ENCODE assay signal across 11 cellular contexts in genomic region chr20:5719861-5720401, GRCh38. TPM values are rescaled to one million over a fixed set of nuclear protein-coding genes. Genes with fewer than 3 reads are reported as not detected.
DNase-seq lines count a peak whose midpoint lies in the region; ATAC-seq and TF ChIP-seq lines count a peak whose summit lies in the region.
"Had no signal": no experiment of that assay in that cellular context is flagged by ENCODE, and none has a peak within 500 bp of the region (broad histone marks: within the 10 kb centered on the region; RNA-seq: fewer than 3 reads in every experiment).

No MANE protein-coding gene starts in this region.

- peak; percentile 64 for ATAC-seq in SK-N-SH treated with all-trans-retinoic acid at 6 μM for 48 hours
- no peak for ATAC-seq in GM18861 (IDR thresholded peaks at IDR 0.05; ENCODE audit: unreplicated experiment)
- ATAC-seq: GM23338 had no signal

- peak; percentile 89 for DNase-seq in DMS53 treated with DMSO at 0.1 percent for 48 hours (lab: John Stamatoyannopoulos, UW; ENCODE audit: unreplicated experiment)
- peak; percentile 94 for DNase-seq in HT1080 (ENCODE audit: low read depth)
- DNase-seq in fibroblast of pulmonary artery (ENCODE audit: low read depth), result peak; percentile 65
- no peak for DNase-seq in hepatic stellate cell (ENCODE audit: low spot score)
- no peak for DNase-seq in NCI-H524 (lab: John Stamatoyannopoulos, UW)
- DNase-seq: activated CD4-positive, alpha-beta T cell treated with anti-CD3 and anti-CD28 coated beads, Interleukin-2, amount 50 U/mL, for 4 hours; NCI-H1105; retina had no signal

- H3K4me3 ChIP-seq in fibroblast of pulmonary artery (replicated peaks; ENCODE audit: low read depth, low read length), result no peak overlapping the region
- H3K4me3 ChIP-seq: GM23338 had no signal

- TF ChIP-seq CTCF in fibroblast of pulmonary artery (IDR thresholded peaks at IDR 0.05; ENCODE audit: low read length, missing control alignments), result no peak

TF ChIP-seq in SK-N-SH treated with all-trans-retinoic acid at 6 μM for 48 hours, 23 proteins besides CTCF, POLR2A, EP300 and RAD21:
- TF ChIP-seq ISL1 (CRISPR knock-in tag; IDR thresholded peaks at IDR 0.05), result no peak
- TF ChIP-seq GLIS3 (CRISPR knock-in tag; IDR thresholded peaks at IDR 0.05), result no peak
- no peak for TF ChIP-seq PATZ1 (CRISPR knock-in tag; IDR thresholded peaks at IDR 0.05; ENCODE audit: borderline replicate concordance)
- no peak for TF ChIP-seq OSR1 (CRISPR knock-in tag; IDR thresholded peaks at IDR 0.05)
- no peak for TF ChIP-seq BACH2 (CRISPR knock-in tag; IDR thresholded peaks at IDR 0.05; ENCODE audit: borderline replicate concordance)
TF ChIP-seq in SK-N-SH treated with all-trans-retinoic acid at 6 μM for 48 hours: peak in this region for 0.

RNA-seq across cellular contexts. Expression of gene SHLD1, which starts 30.3 kb away (rescaled TPM):
- 3.6 and 5.9 TPM in 2 replicates for total RNA-seq in HT1080 (2014; rRNA removed; shearing (Covaris generic))
- polyA plus RNA-seq in HT1080 (2015; cell fraction: cytosol; rRNA removed), result 6.6 and 7.6 TPM in 2 replicates
- 3.6 and 5.8 TPM in 2 replicates for polyA plus RNA-seq in HT1080 (2015; cell fraction: nucleus; rRNA removed)

Comparison
In these comparisons a context has a peak if more than half of its experiments do, and no peak if none do; other contexts are left out.
1. DNase-seq: peak in DMS53 treated with DMSO at 0.1 percent for 48 hours (single experiment), HT1080 (single experiment) and fibroblast of pulmonary artery (single experiment); none in hepatic stellate cell (single experiment) and NCI-H524 (0 of 2).